ENCODE assay signal across 9 cellular contexts in the genomic region with DNA sequence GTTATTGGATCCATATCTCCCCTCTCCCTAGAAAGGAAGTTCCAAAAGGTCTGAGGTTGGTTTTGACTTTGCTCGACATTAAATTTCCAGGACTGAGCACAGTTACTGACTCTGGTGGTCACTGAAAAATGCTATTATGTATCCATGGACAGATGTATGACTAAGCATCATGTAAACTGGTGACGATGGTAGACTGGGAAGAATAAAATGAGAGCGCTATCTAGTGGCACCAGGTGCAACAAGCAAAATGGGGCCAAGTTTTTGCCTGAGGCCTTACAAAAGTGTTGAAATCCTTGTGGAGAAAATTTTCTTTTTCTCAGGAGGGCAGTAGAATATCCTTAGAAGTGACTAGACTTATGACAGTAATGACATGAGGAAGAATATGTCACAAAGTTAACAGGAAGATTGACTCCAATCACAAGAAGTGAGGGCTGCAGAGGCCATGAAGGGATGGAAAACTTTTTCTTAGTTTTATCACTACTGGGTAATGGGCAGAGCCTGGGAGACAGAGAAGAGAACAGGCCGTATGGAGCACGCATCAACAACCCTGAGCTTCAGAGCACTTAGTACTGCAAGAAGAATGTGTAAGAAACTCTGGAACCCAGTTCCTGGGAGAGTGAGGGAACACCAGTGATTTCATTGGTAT.
DNase-seq lines count a peak whose midpoint lies in the region; ATAC-seq and TF ChIP-seq lines count a peak whose summit lies in the region.
"Had no signal": no experiment of that assay in that cellular context is flagged by ENCODE, and none has a peak within 500 bp of the region (broad histone marks: within the 10 kb centered on the region; RNA-seq: fewer than 3 reads in every experiment).

No MANE protein-coding gene starts in this region.

- H2AFZ ChIP-seq in GM23248, result peak overlapping the region; percentile 35; the same call in 1 of the 2 replicates
- H2AFZ ChIP-seq in parathyroid adenoma, result no peak overlapping the region

- peak overlapping the region; percentile 9; the same call in 1 of the 2 replicates for H3K27ac Mint-ChIP-seq in WTC11

- no peaks in the 10 kb centered on the region for H4K20me1 ChIP-seq in GM23248 (ENCODE audit: insufficient read depth)
- H4K20me1 ChIP-seq: BLaER1 treated with 17β-estradiol and CSF1 and Interleukin-3, amounts not matched to agents 10 nM and 100 nM had no signal

- no peak; the same call in 1 of the 2 replicates for TF ChIP-seq CTCF in WTC11 (IDR thresholded peaks at IDR 0.05)
- peak; percentile 49 for TF ChIP-seq CTCF in parathyroid adenoma (IDR thresholded peaks at IDR 0.05)

- WGBS in GM23248 (ENCODE audit: low coverage in 1 of 2, low lambda C conversion rate in 2 of 2, missing lambda C conversion rate in 2 of 2), 2 experiments, result 47% methylated on average over 5 of the region's 5 CpGs

- ATAC-seq in WTC11 (peak; percentile 89), HG02588 (IDR thresholded peaks at IDR 0.05; ENCODE audit: unreplicated experiment) (no peak)

- DNase-seq in NCI-H1417 (lab: John Stamatoyannopoulos, UW) (peak; percentile 8 to 58 (median 13)), NCI-H1417 treated with DMSO at 0.1 percent for 48 hours (lab: John Stamatoyannopoulos, UW) (no peak), GM23248 (peak; percentile 90), NCI-H2081 treated with DMSO at 0.1 percent for 48 hours (lab: John Stamatoyannopoulos, UW) (peak; percentile 11), WTC11 (ENCODE audit: low spot score) (peak; percentile 33), foreskin melanocyte (peak; percentile 87)

- H3K9me2 ChIP-seq in GM23248 (ENCODE audit: insufficient read depth), result no peaks in the 10 kb centered on the region

- CTCF ChIA-PET in WTC11 (lab: Charles Lee), result interaction anchor here (0.7 to 1.5 kb wide), 6 partner anchors 135 to 266 kb away, joined by 3 to 7 read pairs (median 3); no protein-coding TSS in a partner anchor

- in situ Hi-C loops in GM23248 (cut with MboI), result loop anchor here (25.0 kb wide), 1 partner anchor 250 kb away; no protein-coding TSS in a partner anchor

- H3K4me1 Mint-ChIP-seq in WTC11, result no peaks in the 10 kb centered on the region

- peak overlapping the region; percentile 48 for H3K9ac ChIP-seq in GM23248
- no peak overlapping the region for H3K9ac ChIP-seq in parathyroid adenoma
- H3K9ac ChIP-seq: BLaER1 treated with 17β-estradiol and CSF1 and Interleukin-3, amounts not matched to agents 10 nM and 100 nM had no signal

- H3K4me3 Mint-ChIP-seq in WTC11, result no peak overlapping the region

- H3K79me2 ChIP-seq in GM23248 (ENCODE audit: insufficient read depth), result no peaks in the 10 kb centered on the region
- no peaks in the 10 kb centered on the region for H3K79me2 ChIP-seq in parathyroid adenoma

- H3K4me2 ChIP-seq in GM23248 (ENCODE audit: unreplicated experiment) (peak overlapping the region; percentile 27), parathyroid adenoma (ENCODE audit: low read length) (no peak overlapping the region)

- H3K27me3 Mint-ChIP-seq in WTC11 (ENCODE audit: low read depth), result no peaks in the 10 kb centered on the region

- H3K4me3 ChIP-seq in GM23248, result no peak overlapping the region
- H3K4me3 ChIP-seq in parathyroid adenoma (ENCODE audit: low read depth, low read length), result no peak overlapping the region
- H3K4me3 ChIP-seq: BLaER1 treated with 17β-estradiol and CSF1 and Interleukin-3, amounts not matched to agents 10 nM and 100 nM had no signal

- H3K36me3 ChIP-seq in GM23248 (ENCODE audit: low read depth) (no peaks in the 10 kb centered on the region), parathyroid adenoma (ENCODE audit: control insufficient read depth, insufficient read depth, low read length) (no peaks in the 10 kb centered on the region)
- H3K36me3 ChIP-seq: BLaER1 treated with 17β-estradiol and CSF1 and Interleukin-3, amounts not matched to agents 10 nM and 100 nM had no signal

- H3K9me3 Mint-ChIP-seq in WTC11, result no peaks in the 10 kb centered on the region

- peaks cover 43% of the 10 kb centered on the region for H3F3A ChIP-seq in GM23248 (ENCODE audit: insufficient read depth)

- H3K27me3 ChIP-seq in GM23248 (replicated peaks; ENCODE audit: insufficient read depth) (no peaks in the 10 kb centered on the region), parathyroid adenoma (ENCODE audit: control insufficient read depth, insufficient read depth, low read length) (no peaks in the 10 kb centered on the region)
- H3K27me3 ChIP-seq: BLaER1 treated with 17β-estradiol and CSF1 and Interleukin-3, amounts not matched to agents 10 nM and 100 nM had no signal

- H3K4me1 ChIP-seq in GM23248 (ENCODE audit: insufficient read depth), result peaks cover 65% of the 10 kb centered on the region
- no peaks in the 10 kb centered on the region for H3K4me1 ChIP-seq in parathyroid adenoma

- H3K36me3 Mint-ChIP-seq in WTC11, result no peaks in the 10 kb centered on the region

- POLR2A ChIA-PET in WTC11 (lab: Charles Lee), result no interaction called here

- H3K9me3 ChIP-seq in GM23248 (ENCODE audit: low read depth) (no peaks in the 10 kb centered on the region), parathyroid adenoma (ENCODE audit: control insufficient read depth, low read length) (no peaks in the 10 kb centered on the region)
- H3K9me3 ChIP-seq: BLaER1 treated with 17β-estradiol and CSF1 and Interleukin-3, amounts not matched to agents 10 nM and 100 nM had no signal

- H3K27ac ChIP-seq in GM23248 (peak overlapping the region; percentile 77), parathyroid adenoma (no peak overlapping the region)

TF ChIP-seq in WTC11, 78 proteins besides CTCF, POLR2A, EP300 and RAD21:
- TF ChIP-seq CREB1 (CRISPR knock-in tag; IDR thresholded peaks at IDR 0.05) (no peak), MXD4 (CRISPR knock-in tag; IDR thresholded peaks at IDR 0.05; ENCODE audit: borderline replicate concordance) (no peak), TCF7 (CRISPR knock-in tag; IDR thresholded peaks at IDR 0.05; ENCODE audit: low read depth) (no peak), ZNF219 (CRISPR knock-in tag; IDR thresholded peaks at IDR 0.05; ENCODE audit: borderline replicate concordance) (no peak), GABPB1 (CRISPR knock-in tag; IDR thresholded peaks at IDR 0.05) (no peak), HMGA2 (CRISPR knock-in tag; IDR thresholded peaks at IDR 0.05) (no peak), NR2C2 (CRISPR knock-in tag; IDR thresholded peaks at IDR 0.05) (no peak), ZNF317 (CRISPR knock-in tag; IDR thresholded peaks at IDR 0.05; ENCODE audit: borderline replicate concordance, low read depth) (no peak), EMX1 (CRISPR knock-in tag; IDR thresholded peaks at IDR 0.05) (no peak), PRRX2 (CRISPR knock-in tag; IDR thresholded peaks at IDR 0.05) (no peak)
- TF ChIP-seq, protein P1, sequence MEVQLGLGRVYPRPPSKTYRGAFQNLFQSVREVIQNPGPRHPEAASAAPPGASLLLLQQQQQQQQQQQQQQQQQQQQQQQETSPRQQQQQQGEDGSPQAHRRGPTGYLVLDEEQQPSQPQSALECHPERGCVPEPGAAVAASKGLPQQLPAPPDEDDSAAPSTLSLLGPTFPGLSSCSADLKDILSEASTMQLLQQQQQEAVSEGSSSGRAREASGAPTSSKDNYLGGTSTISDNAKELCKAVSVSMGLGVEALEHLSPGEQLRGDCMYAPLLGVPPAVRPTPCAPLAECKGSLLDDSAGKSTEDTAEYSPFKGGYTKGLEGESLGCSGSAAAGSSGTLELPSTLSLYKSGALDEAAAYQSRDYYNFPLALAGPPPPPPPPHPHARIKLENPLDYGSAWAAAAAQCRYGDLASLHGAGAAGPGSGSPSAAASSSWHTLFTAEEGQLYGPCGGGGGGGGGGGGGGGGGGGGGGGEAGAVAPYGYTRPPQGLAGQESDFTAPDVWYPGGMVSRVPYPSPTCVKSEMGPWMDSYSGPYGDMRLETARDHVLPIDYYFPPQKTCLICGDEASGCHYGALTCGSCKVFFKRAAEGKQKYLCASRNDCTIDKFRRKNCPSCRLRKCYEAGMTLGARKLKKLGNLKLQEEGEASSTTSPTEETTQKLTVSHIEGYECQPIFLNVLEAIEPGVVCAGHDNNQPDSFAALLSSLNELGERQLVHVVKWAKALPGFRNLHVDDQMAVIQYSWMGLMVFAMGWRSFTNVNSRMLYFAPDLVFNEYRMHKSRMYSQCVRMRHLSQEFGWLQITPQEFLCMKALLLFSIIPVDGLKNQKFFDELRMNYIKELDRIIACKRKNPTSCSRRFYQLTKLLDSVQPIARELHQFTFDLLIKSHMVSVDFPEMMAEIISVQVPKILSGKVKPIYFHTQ (CRISPR knock-in tag; IDR thresholded peaks at IDR 0.05), result no peak
